In the genomic region with DNA sequence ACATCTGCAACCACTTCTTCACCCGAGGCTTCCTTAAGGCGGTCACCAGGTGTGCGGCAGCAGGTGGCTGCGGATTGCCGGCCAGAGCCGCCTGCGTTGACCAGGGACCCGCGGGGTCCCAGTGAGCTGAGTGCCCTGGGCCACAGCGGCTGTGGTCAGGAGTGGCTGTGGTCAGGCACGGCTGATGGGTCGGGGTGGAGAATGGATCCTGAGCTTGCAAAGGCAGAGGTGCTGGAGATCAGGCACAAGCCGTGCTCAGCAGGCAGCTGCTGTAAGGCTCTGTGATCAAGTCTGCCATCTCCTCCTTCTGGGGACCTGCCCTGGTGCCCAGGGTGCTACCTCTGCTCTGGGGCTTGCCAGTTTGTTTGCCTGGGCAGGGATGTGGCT, we compare ENCODE assay signal across 23 cellular contexts. TPM values are rescaled to one million over a fixed set of nuclear protein-coding genes. Genes with fewer than 3 reads are reported as not detected.
DNase-seq lines count a peak whose midpoint lies in the region; ATAC-seq and TF ChIP-seq lines count a peak whose summit lies in the region.
"Had no signal": no experiment of that assay in that cellular context is flagged by ENCODE, and none has a peak within 500 bp of the region (broad histone marks: within the 10 kb centered on the region; RNA-seq: fewer than 3 reads in every experiment).

No MANE protein-coding gene starts in this region.

- H3K79me1 ChIP-seq in IMR-90 (ENCODE audit: low read depth in 1 of 2, low read length in 2 of 2), result peaks cover 8 to 40% of the 10 kb centered on the region in 2 experiments

- no peak overlapping the region for H3K4me3 ChIP-seq in IMR-90 (ENCODE audit: insufficient read depth, low read depth, low read length)
- H3K4me3 ChIP-seq: body of pancreas, mucosa of descending colon had no signal

- H2AFZ ChIP-seq in IMR-90 (replicated peaks; ENCODE audit: low read length, poor library complexity), result no peak overlapping the region

- POLR2A ChIA-PET in activated naive CD8-positive, alpha-beta T cell treated with anti-CD3 and anti-CD28 coated beads, Interleukin-2, amount 10 ng/mL, durations not matched to agents 7 days and 5 days (lab: Charles Lee), result interaction anchor here (1.2 to 2.1 kb wide), 2 partner anchors 10 to 17 kb away, joined by 3 to 6 read pairs; a partner anchor contains a TSS
- POLR2A ChIA-PET in IMR-90 (lab: Charles Lee; ENCODE audit: unreplicated experiment), result no interaction called here

- CTCF ChIA-PET in IMR-90 (lab: Yijun Ruan, JAX), result no interaction called here

- no peak overlapping the region for H4K8ac ChIP-seq in IMR-90 (ENCODE audit: low read depth in 2 of 2, low read length in 2 of 2)

- H3K27me3 Mint-ChIP-seq in activated naive CD8-positive, alpha-beta T cell treated with anti-CD3 and anti-CD28 coated beads, Interleukin-2, amount 10 ng/mL, durations not matched to agents 7 days and 5 days, result no peaks in the 10 kb centered on the region
- H3K27me3 Mint-ChIP-seq in activated naive CD8-positive, alpha-beta T cell treated with anti-CD3 and anti-CD28 coated beads, Interleukin-2, amount 50 U/mL, for 24 hours, result no peaks in the 10 kb centered on the region
- H3K27me3 Mint-ChIP-seq in chondrocyte (ENCODE audit: low read depth), result no peaks in the 10 kb centered on the region

- 84% methylated on average over 9 of the region's 13 CpGs; no CpG with 5 or more reads in 1 of the 2 experiments for WGBS in IMR-90 (ENCODE audit: extremely low coverage in 2 of 2, insufficient read length in 1 of 2), 2 experiments

- peaks cover 10% of the 10 kb centered on the region for H4K20me1 ChIP-seq in IMR-90 (ENCODE audit: insufficient read depth, low read length)

- no peak overlapping the region for H2BK120ac ChIP-seq in IMR-90 (ENCODE audit: low read depth, low read length)

- no peak overlapping the region for H3K27ac Mint-ChIP-seq in activated naive CD8-positive, alpha-beta T cell treated with anti-CD3 and anti-CD28 coated beads, Interleukin-2, amount 10 ng/mL, durations not matched to agents 7 days and 5 days
- H3K27ac Mint-ChIP-seq in activated naive CD8-positive, alpha-beta T cell treated with anti-CD3 and anti-CD28 coated beads, Interleukin-2, amount 50 U/mL, for 24 hours, result no peak overlapping the region
- H3K27ac Mint-ChIP-seq in chondrocyte (ENCODE audit: unreplicated experiment), result no peak overlapping the region
- no peak overlapping the region for H3K27ac Mint-ChIP-seq in stimulated activated effector memory CD8-positive, alpha-beta T cell treated with anti-CD3 and anti-CD28 coated beads, Interleukin-12 subunit alpha, Interleukin-12 subunit beta, amount 100 ng/mL, for 72 hours
- H3K27ac Mint-ChIP-seq: type B pancreatic cell had no signal

- H3K27ac ChIP-seq in IMR-90 (ENCODE audit: insufficient read depth, low read length), result no peak overlapping the region
- H3K27ac ChIP-seq: body of pancreas, gastrocnemius medialis, WERI-Rb-1 had no signal

- no peak for TF ChIP-seq POLR2A in IMR-90 (IDR thresholded peaks at IDR 0.05; ENCODE audit: low read depth, low read length)

- peak overlapping the region; percentile 65 for H2AK9ac ChIP-seq in IMR-90 (replicated peaks; ENCODE audit: low read depth, low read length, poor library complexity)

- H4K5ac ChIP-seq in IMR-90 (ENCODE audit: low read depth, low read length), result no peak overlapping the region

- intact Hi-C loops in IMR-90 (cut with micrococcal nuclease), result no loop called here

- no peak overlapping the region for H3K14ac ChIP-seq in IMR-90 (replicated peaks; ENCODE audit: low read depth, low read length)

- peaks cover 12% of the 10 kb centered on the region for H3K4me1 ChIP-seq in IMR-90 (ENCODE audit: control insufficient read depth, insufficient read depth, low read length)

- H2BK20ac ChIP-seq in IMR-90 (ENCODE audit: low read depth, low read length), result no peak overlapping the region

- no TSS peak for BruUV-seq in IMR-90 (replicated peaks; lab: Mats Ljungman, UMichigan)

- no peak overlapping the region for H2BK15ac ChIP-seq in IMR-90 (ENCODE audit: low read depth, low read length)

- H3K18ac ChIP-seq in IMR-90 (ENCODE audit: low read depth, low read length), result no peak overlapping the region

- H3K23ac ChIP-seq in IMR-90 (ENCODE audit: low read depth, low read length), result no peak overlapping the region

- H3K27me3 ChIP-seq in IMR-90 (ENCODE audit: control insufficient read depth, insufficient read depth, low read length), result no peaks in the 10 kb centered on the region
- H3K27me3 ChIP-seq: body of pancreas had no signal

- H2AK5ac ChIP-seq in IMR-90 (ENCODE audit: low read depth, low read length), result no peak overlapping the region; the same call in 1 of the 2 replicates

- peaks cover 24% of the 10 kb centered on the region; the same call in 1 of the 2 replicates for H3K36me3 ChIP-seq in IMR-90 (ENCODE audit: control insufficient read depth, insufficient read depth, low read length)
- H3K36me3 ChIP-seq: gastrocnemius medialis had no signal

- no peaks in the 10 kb centered on the region for H3K9me3 ChIP-seq in IMR-90 (ENCODE audit: control insufficient read depth, insufficient read depth, low read length)
- H3K9me3 ChIP-seq: body of pancreas, gastrocnemius medialis, mucosa of descending colon had no signal

- peaks cover 6% of the 10 kb centered on the region for H3K9me1 ChIP-seq in IMR-90 (ENCODE audit: insufficient read depth, low read length)

- H4K91ac ChIP-seq in IMR-90 (ENCODE audit: insufficient read depth, low read depth, low read length), result no peak overlapping the region

- DNase-seq in activated naive CD8-positive, alpha-beta T cell treated with anti-CD3 and anti-CD28 coated beads, Interleukin-2, amount 10 ng/mL, durations not matched to agents 7 days and 5 days, result no peak
- DNase-seq in activated naive CD8-positive, alpha-beta T cell treated with anti-CD3 and anti-CD28 coated beads, Interleukin-2, amount 50 U/mL, for 24 hours, result no peak
- DNase-seq in IMR-90 (no peak), chondrocyte (ENCODE audit: low spot score) (no peak), islet precursor cell (no peak), 8988T (no peak), amniotic stem cell (lab: John Stamatoyannopoulos, UW) (no peak)
- no peak for DNase-seq in stimulated activated effector memory CD8-positive, alpha-beta T cell treated with anti-CD3 and anti-CD28 coated beads, Interleukin-12 subunit alpha, Interleukin-12 subunit beta, amount 100 ng/mL, for 72 hours (ENCODE audit: low spot score in 2 of 2)
- DNase-seq: activated gamma-delta T cell; body of pancreas; dermis blood vessel endothelial cell; gastrocnemius medialis; left ventricle myocardium superior; NCI-H1417 treated with DMSO at 0.1 percent for 48 hours; NCI-H2171; OCI-M1; SIG-M5; stimulated activated naive CD8-positive, alpha-beta T cell treated with anti-CD3 and anti-CD28 coated beads, Interleukin-15, Interleukin-2, amounts not matched to agents 100 U/mL and 50 U/mL, for 24 hours; WERI-Rb-1 had no signal

- no peak overlapping the region for H3K56ac ChIP-seq in IMR-90 (ENCODE audit: extremely low read depth, insufficient read depth, low read length)

- peaks cover 11% of the 10 kb centered on the region for H3K36me3 Mint-ChIP-seq in activated naive CD8-positive, alpha-beta T cell treated with anti-CD3 and anti-CD28 coated beads, Interleukin-2, amount 10 ng/mL, durations not matched to agents 7 days and 5 days
- H3K36me3 Mint-ChIP-seq in activated naive CD8-positive, alpha-beta T cell treated with anti-CD3 and anti-CD28 coated beads, Interleukin-2, amount 50 U/mL, for 24 hours (ENCODE audit: low read depth), result peaks cover 5% of the 10 kb centered on the region
- peaks cover 11% of the 10 kb centered on the region for H3K36me3 Mint-ChIP-seq in chondrocyte (ENCODE audit: low read depth)
- peaks cover 58% of the 10 kb centered on the region for H3K36me3 Mint-ChIP-seq in stimulated activated effector memory CD8-positive, alpha-beta T cell treated with anti-CD3 and anti-CD28 coated beads, Interleukin-12 subunit alpha, Interleukin-12 subunit beta, amount 100 ng/mL, for 72 hours
- H3K36me3 Mint-ChIP-seq: type B pancreatic cell had no signal

- no peaks in the 10 kb centered on the region for H3K9me3 Mint-ChIP-seq in activated naive CD8-positive, alpha-beta T cell treated with anti-CD3 and anti-CD28 coated beads, Interleukin-2, amount 10 ng/mL, durations not matched to agents 7 days and 5 days
- no peaks in the 10 kb centered on the region for H3K9me3 Mint-ChIP-seq in activated naive CD8-positive, alpha-beta T cell treated with anti-CD3 and anti-CD28 coated beads, Interleukin-2, amount 50 U/mL, for 24 hours
- no peaks in the 10 kb centered on the region for H3K9me3 Mint-ChIP-seq in chondrocyte (ENCODE audit: low read depth)
- no peaks in the 10 kb centered on the region for H3K9me3 Mint-ChIP-seq in stimulated activated effector memory CD8-positive, alpha-beta T cell treated with anti-CD3 and anti-CD28 coated beads, Interleukin-12 subunit alpha, Interleukin-12 subunit beta, amount 100 ng/mL, for 72 hours
- H3K9me3 Mint-ChIP-seq: type B pancreatic cell had no signal

- H3K4me2 ChIP-seq in IMR-90 (ENCODE audit: low read depth, low read length), result no peak overlapping the region

- ATAC-seq in activated naive CD8-positive, alpha-beta T cell treated with anti-CD3 and anti-CD28 coated beads, Interleukin-2, amount 10 ng/mL, durations not matched to agents 7 days and 5 days (ENCODE audit: low read depth), result no peak
- ATAC-seq in activated naive CD8-positive, alpha-beta T cell treated with anti-CD3 and anti-CD28 coated beads, Interleukin-2, amount 50 U/mL, for 24 hours, result no peak
- no peak for ATAC-seq in IMR-90 (ENCODE audit: low read depth)
- no peak for ATAC-seq in stimulated activated effector memory CD8-positive, alpha-beta T cell treated with anti-CD3 and anti-CD28 coated beads, Interleukin-12 subunit alpha, Interleukin-12 subunit beta, amount 100 ng/mL, for 72 hours
- ATAC-seq: body of pancreas; gastrocnemius medialis; left ventricle myocardium superior; sciatic nerve; stimulated activated naive CD8-positive, alpha-beta T cell treated with anti-CD3 and anti-CD28 coated beads, Interleukin-15, Interleukin-2, amounts not matched to agents 100 U/mL and 50 U/mL, for 24 hours had no signal

- peaks cover 4% of the 10 kb centered on the region for H3K4me1 Mint-ChIP-seq in activated naive CD8-positive, alpha-beta T cell treated with anti-CD3 and anti-CD28 coated beads, Interleukin-2, amount 10 ng/mL, durations not matched to agents 7 days and 5 days
- peaks cover 15% of the 10 kb centered on the region for H3K4me1 Mint-ChIP-seq in activated naive CD8-positive, alpha-beta T cell treated with anti-CD3 and anti-CD28 coated beads, Interleukin-2, amount 50 U/mL, for 24 hours
- H3K4me1 Mint-ChIP-seq in chondrocyte (ENCODE audit: low read depth), result peaks cover 18% of the 10 kb centered on the region
- peaks cover 14% of the 10 kb centered on the region for H3K4me1 Mint-ChIP-seq in stimulated activated effector memory CD8-positive, alpha-beta T cell treated with anti-CD3 and anti-CD28 coated beads, Interleukin-12 subunit alpha, Interleukin-12 subunit beta, amount 100 ng/mL, for 72 hours

- H3K9ac ChIP-seq in IMR-90 (ENCODE audit: low read depth, low read length), result no peak overlapping the region

- peak overlapping the region; percentile 54 for H3K4me3 Mint-ChIP-seq in activated naive CD8-positive, alpha-beta T cell treated with anti-CD3 and anti-CD28 coated beads, Interleukin-2, amount 10 ng/mL, durations not matched to agents 7 days and 5 days
- no peak overlapping the region for H3K4me3 Mint-ChIP-seq in activated naive CD8-positive, alpha-beta T cell treated with anti-CD3 and anti-CD28 coated beads, Interleukin-2, amount 50 U/mL, for 24 hours
- H3K4me3 Mint-ChIP-seq in chondrocyte (ENCODE audit: unreplicated experiment), result peak overlapping the region; percentile 9
- H3K4me3 Mint-ChIP-seq in stimulated activated effector memory CD8-positive, alpha-beta T cell treated with anti-CD3 and anti-CD28 coated beads, Interleukin-12 subunit alpha, Interleukin-12 subunit beta, amount 100 ng/mL, for 72 hours, result peak overlapping the region; percentile 66

- no peak for TF ChIP-seq RAD21 in IMR-90 (IDR thresholded peaks at IDR 0.05; ENCODE audit: low read length)

- in situ Hi-C loops in IMR-90 (cut with MboI; ENCODE audit: low sequenced_read_pairs), result no loop called here

- dilution Hi-C loops in IMR-90 (cut with HindIII; ENCODE audit: low sequenced_read_pairs, unreplicated experiment), result no loop called here

- H2BK5ac ChIP-seq in IMR-90 (ENCODE audit: low read depth, low read length, poor library complexity, severe bottlenecking), result no peak overlapping the region

- no peak overlapping the region for H3K4ac ChIP-seq in IMR-90 (ENCODE audit: low read depth, low read length)

- TF ChIP-seq CTCF in IMR-90 (conservative IDR thresholded peaks at IDR 0.05; ENCODE audit: low read depth, low read length) (no peak), chondrocyte (IDR thresholded peaks at IDR 0.05) (no peak)

RNA-seq across cellular contexts. Expression of a gene that starts 2.1 kb away (rescaled TPM):
- 10 to 100 TPM; 43.9 to 44.1 TPM for total RNA-seq in activated naive CD8-positive, alpha-beta T cell treated with anti-CD3 and anti-CD28 coated beads, Interleukin-2, amount 10 ng/mL, durations not matched to agents 7 days and 5 days
- total RNA-seq in IMR-90 (2012; rRNA removed), result 2.3 and 2.5 TPM in 2 replicates
- polyA plus RNA-seq in IMR-90 (2012; rRNA removed), result 8.7 and 9.8 TPM in 2 replicates
- 4.2 and 5.1 TPM in 2 replicates for polyA plus RNA-seq in IMR-90 (2012; cell fraction: cytosol; rRNA removed)
- polyA plus RNA-seq in IMR-90 (2012; cell fraction: nucleus; rRNA removed; ENCODE audit: low replicate concordance), result 45.6 and 69.6 TPM in 2 replicates
- 26.1 to 44.0 TPM (median 41.7 TPM) in 3 replicates for total RNA-seq in chondrocyte

RNA-seq across cellular contexts. Expression of a gene that starts 7.4 kb away (rescaled TPM):
- total RNA-seq in activated naive CD8-positive, alpha-beta T cell treated with anti-CD3 and anti-CD28 coated beads, Interleukin-2, amount 10 ng/mL, durations not matched to agents 7 days and 5 days, result 10 to 100 TPM; 63.2 to 63.9 TPM
- total RNA-seq in IMR-90 (2012; rRNA removed), result 25.0 and 28.7 TPM in 2 replicates
- 49.8 and 55.1 TPM in 2 replicates for polyA plus RNA-seq in IMR-90 (2012; rRNA removed)
- 54.5 and 68.5 TPM in 2 replicates for polyA plus RNA-seq in IMR-90 (2012; cell fraction: cytosol; rRNA removed)
- polyA plus RNA-seq in IMR-90 (2012; cell fraction: nucleus; rRNA removed; ENCODE audit: low replicate concordance), result 89.2 and 183 TPM in 2 replicates
- 105 to 117 TPM (median 106 TPM) in 3 replicates for total RNA-seq in chondrocyte

RNA-seq across cellular contexts. Expression of a gene that starts 9.0 kb away (rescaled TPM):
- total RNA-seq in activated naive CD8-positive, alpha-beta T cell treated with anti-CD3 and anti-CD28 coated beads, Interleukin-2, amount 10 ng/mL, durations not matched to agents 7 days and 5 days, result 10 to 100 TPM; 26.4 to 30.0 TPM
- 3.3 and 3.4 TPM in 2 replicates for total RNA-seq in IMR-90 (2012; rRNA removed)
- 4.9 and 6.4 TPM in 2 replicates for polyA plus RNA-seq in IMR-90 (2012; rRNA removed)
- 3.1 and 4.5 TPM in 2 replicates for polyA plus RNA-seq in IMR-90 (2012; cell fraction: cytosol; rRNA removed)
- 3.0 and 9.5 TPM in 2 replicates for polyA plus RNA-seq in IMR-90 (2012; cell fraction: nucleus; rRNA removed; ENCODE audit: low replicate concordance)
- 0.87 to 3.2 TPM (median 2.5 TPM) in 3 replicates for total RNA-seq in chondrocyte

RNA-seq across cellular contexts. Expression of a gene that starts 25.5 kb away (rescaled TPM):
- not detected for total RNA-seq in activated naive CD8-positive, alpha-beta T cell treated with anti-CD3 and anti-CD28 coated beads, Interleukin-2, amount 10 ng/mL, durations not matched to agents 7 days and 5 days
- total RNA-seq in IMR-90 (2012; rRNA removed), result not detected in 2 replicates
- not detected in 2 replicates for polyA plus RNA-seq in IMR-90 (2012; rRNA removed)
- polyA plus RNA-seq in IMR-90 (2012; cell fraction: cytosol; rRNA removed), result not detected in 2 replicates
- polyA plus RNA-seq in IMR-90 (2012; cell fraction: nucleus; rRNA removed; ENCODE audit: low replicate concordance), result 0.09 TPM in 1 of 2 replicates, not detected in the other
- total RNA-seq in chondrocyte, result 0.15 TPM in 1 of 3 replicates, not detected in the others
- total RNA-seq: dermis blood vessel endothelial cell; T-helper 1 cell treated with Interleukin-12 subunit alpha and Interleukin-12 subunit beta and Interleukin-4 antibody, amounts not matched to agents 30 ng/mL and 1 ng/mL, for 36 hours had no signal

RNA-seq across cellular contexts. Expression of a gene that starts 33.4 kb away (rescaled TPM):
- 10 to 100 TPM; 22.4 to 27.0 TPM for total RNA-seq in activated naive CD8-positive, alpha-beta T cell treated with anti-CD3 and anti-CD28 coated beads, Interleukin-2, amount 10 ng/mL, durations not matched to agents 7 days and 5 days
- total RNA-seq in IMR-90 (2012; rRNA removed) (2.7 and 2.8 TPM in 2 replicates), chondrocyte (88.1 to 90.8 TPM (median 88.7 TPM) in 3 replicates)
- polyA plus RNA-seq in IMR-90 (2012; rRNA removed), result 58.1 and 74.0 TPM in 2 replicates
- 57.6 and 91.2 TPM in 2 replicates for polyA plus RNA-seq in IMR-90 (2012; cell fraction: cytosol; rRNA removed)
- 327 and 712 TPM in 2 replicates for polyA plus RNA-seq in IMR-90 (2012; cell fraction: nucleus; rRNA removed; ENCODE audit: low replicate concordance)
